ENCODE assay signal across 8 cellular contexts in genomic region chr6:117674991-117675657, GRCh38. TPM values are rescaled to one million over a fixed set of nuclear protein-coding genes. Genes with fewer than 3 reads are reported as not detected.
DNase-seq lines count a peak whose midpoint lies in the region; ATAC-seq, FAIRE-seq and TF ChIP-seq lines count a peak whose summit lies in the region.

TSS of gene NUS1 (plus strand) at chr6:117675469. CDS start at chr6:117675671, 202 bp downstream.

- intact Hi-C loops in OCI-LY7 (cut with micrococcal nuclease; ENCODE audit: unreplicated experiment) = loop anchor here (2.0 to 5.0 kb wide), 2 partner anchors 72 to 1103 kb away; partner anchors contain the start of genes GOPC and RWDD1
- intact Hi-C loops in endothelial cell of umbilical vein (cut with micrococcal nuclease) = loop anchor here (1.0 to 5.0 kb wide), 4 partner anchors 73 to 328 kb away; partner anchors contain the start of gene GOPC

- dilution Hi-C loops in endothelial cell of umbilical vein (cut with MboI; ENCODE audit: extremely low pct_ligation_motif_present, low sequenced_read_pairs) = no loop called here

- CTCF ChIA-PET in OCI-LY7 (lab: Charles Lee; ENCODE audit: unreplicated experiment) = no interaction called here
- CTCF ChIA-PET in endothelial cell of umbilical vein (lab: Charles Lee) = no interaction called here

- POLR2A ChIA-PET in OCI-LY7 (lab: Charles Lee) (interaction anchor here (0.6 to 0.7 kb wide), 2 partner anchors 52 to 1424 kb away, joined by 5 to 6 read pairs; no protein-coding TSS in a partner anchor), endothelial cell of umbilical vein (lab: Charles Lee) (no interaction called here)

- peak within 1 kb of the TSS; percentile 64 to 94 (median 90) for H3K27ac Mint-ChIP-seq in IgD-negative memory B cell

- peak within 1 kb of the TSS; percentile 84 to 97 (median 92) for H3K4me3 Mint-ChIP-seq in IgD-negative memory B cell

- H3K4me2 ChIP-seq in OCI-LY7 (ENCODE audit: low read length) (peak within 1 kb of the TSS; percentile 91), endothelial cell of umbilical vein (ENCODE audit: insufficient read depth, low read length) (peak within 1 kb of the TSS; percentile 90)

- H2AFZ ChIP-seq in OCI-LY7 (ENCODE audit: low read length) (peak within 1 kb of the TSS; percentile 99), endothelial cell of umbilical vein (ENCODE audit: low read depth, low read length) (peak within 1 kb of the TSS; percentile 92)

- H3K4me1 Mint-ChIP-seq in IgD-negative memory B cell = peaks cover 34 to 46% (median 43%) of the 10 kb centered on the region in 3 donors

- no peaks in the 10 kb centered on the region for H3K36me3 Mint-ChIP-seq in IgD-negative memory B cell

- TF ChIP-seq POLR2A in endothelial cell of umbilical vein (IDR thresholded peaks at IDR 0.05; ENCODE audit: low read depth, low read length) = no peak

- peak; percentile 94 for FAIRE-seq in endothelial cell of umbilical vein (lab: Jason Lieb, UNC)

- no peaks in the 10 kb centered on the region for H3K27me3 ChIP-seq in endothelial cell of umbilical vein (ENCODE audit: control insufficient read depth in 2 of 2, insufficient read depth in 2 of 2, low read length in 2 of 2)

- H3K27ac ChIP-seq in OCI-LY7 (ENCODE audit: low read depth, low read length, poor library complexity, severe bottlenecking) (no peak within 1 kb of the TSS), endothelial cell of umbilical vein (ENCODE audit: insufficient read depth, low read depth, low read length) (peak within 1 kb of the TSS; percentile 52)

- H3K79me2 ChIP-seq in OCI-LY7 (ENCODE audit: insufficient read depth, low read depth, low read length) (peaks cover 44% of the 10 kb centered on the region), endothelial cell of umbilical vein (ENCODE audit: control insufficient read depth, insufficient read depth, low read length) (peaks cover 45% of the 10 kb centered on the region)

- BruUV-seq in OCI-LY7 (replicated peaks; lab: Mats Ljungman, UMichigan) (no TSS peak), endothelial cell of umbilical vein (replicated peaks; lab: Mats Ljungman, UMichigan) (no TSS peak)

- H3K9me1 ChIP-seq in endothelial cell of umbilical vein (replicated peaks; ENCODE audit: control insufficient read depth, extremely low read depth, insufficient read depth, low read length) = no peaks in the 10 kb centered on the region

- H3K27me3 Mint-ChIP-seq in IgD-negative memory B cell = no peaks in the 10 kb centered on the region

- H3K36me3 ChIP-seq in OCI-LY7 (ENCODE audit: insufficient read depth, low read length) (peaks cover 34% of the 10 kb centered on the region), endothelial cell of umbilical vein (ENCODE audit: control insufficient read depth in 2 of 2, extremely low read depth in 1 of 2, insufficient read depth in 2 of 2, low read length in 2 of 2) (no peaks in the 10 kb centered on the region)

- H3K9me2 ChIP-seq in OCI-LY7 (ENCODE audit: insufficient read depth, low read length) = no peaks in the 10 kb centered on the region

- H3K9ac ChIP-seq in endothelial cell of umbilical vein (replicated peaks; ENCODE audit: extremely low read depth, insufficient read depth, low read length) = peak within 1 kb of the TSS; percentile 52

- DNase-seq in DMS114 treated with DMSO at 0.1 percent for 48 hours (lab: John Stamatoyannopoulos, UW; ENCODE audit: unreplicated experiment) (peak; percentile 95), OCI-LY7 (ENCODE audit: low spot score) (peak; percentile 97), endothelial cell of umbilical vein (ENCODE audit: low read depth, low spot score) (peak; percentile 97), middle frontal gyrus (ENCODE audit: extremely low spot score, low spot score) (peak; percentile 97)
- DNase-seq in activated CD8-positive, alpha-beta memory T cell treated with anti-CD3 and anti-CD28 coated beads, Interleukin-2, amount 50 U/mL, for 48 hours = peak; percentile 99
- DNase-seq in stimulated activated CD8-positive, alpha-beta memory T cell treated with anti-CD3 and anti-CD28 coated beads, Interleukin-2, amount 100 ng/mL, for 1 hour (ENCODE audit: low read depth in 2 of 2) = peak; percentile 97

- H3K4me3 ChIP-seq in OCI-LY7 (ENCODE audit: low read depth, low read length, poor library complexity, severe bottlenecking) = peak within 1 kb of the TSS; percentile 81
- H3K4me3 ChIP-seq in endothelial cell of umbilical vein (replicated peaks in 1 of 3; ENCODE audit: insufficient read depth in 1 of 3, low read depth in 1 of 3, low read length in 3 of 3) = peak within 1 kb of the TSS; percentile 33 to 82 (median 75)

- ATAC-seq in GM21576 (IDR thresholded peaks at IDR 0.05; ENCODE audit: unreplicated experiment) = peak; percentile 98

- H3K9me3 ChIP-seq in OCI-LY7 (ENCODE audit: low read length) (peaks cover 19% of the 10 kb centered on the region), endothelial cell of umbilical vein (replicated peaks; ENCODE audit: control insufficient read depth, insufficient read depth, low read length) (no peaks in the 10 kb centered on the region)

- peak; percentile 82 for TF ChIP-seq CTCF in OCI-LY7 (conservative IDR thresholded peaks at IDR 0.05; ENCODE audit: low read length)
- TF ChIP-seq CTCF in endothelial cell of umbilical vein (IDR thresholded peaks at IDR 0.05; ENCODE audit: extremely low read depth in 1 of 2, insufficient read depth in 1 of 2, low read depth in 1 of 2, low read length in 2 of 2) = peak; percentile 86 to 88

- H4K20me1 ChIP-seq in OCI-LY7 (ENCODE audit: insufficient read depth, low read length) (peaks cover 14% of the 10 kb centered on the region), endothelial cell of umbilical vein (replicated peaks; ENCODE audit: control insufficient read depth, extremely low read depth, insufficient read depth, low read length) (peaks cover 6% of the 10 kb centered on the region)

- peaks cover 19% of the 10 kb centered on the region for H3K4me1 ChIP-seq in OCI-LY7 (ENCODE audit: insufficient read depth, low read length, poor library complexity, severe bottlenecking)
- peaks cover 21% of the 10 kb centered on the region for H3K4me1 ChIP-seq in endothelial cell of umbilical vein (ENCODE audit: control insufficient read depth, extremely low read depth, insufficient read depth, low read length)

- no peaks in the 10 kb centered on the region for H3K9me3 Mint-ChIP-seq in IgD-negative memory B cell

TF ChIP-seq in endothelial cell of umbilical vein, 7 proteins besides CTCF, POLR2A, EP300 and RAD21:
- TF ChIP-seq MAX (IDR thresholded peaks at IDR 0.05; ENCODE audit: insufficient read depth, insufficient read length) (peak; percentile 91), POLR2AphosphoS5 (IDR thresholded peaks at IDR 0.05; ENCODE audit: insufficient read depth, low read depth, low read length) (no peak)

RNA-seq across cellular contexts. Expression of gene NUS1, which starts in this region (rescaled TPM):
- polyA plus RNA-seq in IgD-negative memory B cell (12.2 TPM), endothelial cell of umbilical vein (8.2 and 9.5 TPM in 2 replicates)
- 8.9 and 9.8 TPM in 2 replicates for total RNA-seq in OCI-LY7 (2014; rRNA removed; shearing (Covaris generic))
- total RNA-seq in OCI-LY7 (2022) (34.0 and 35.7 TPM in 2 replicates), endothelial cell of umbilical vein (33.4 and 34.3 TPM in 2 replicates)
- polyA plus RNA-seq in endothelial cell of umbilical vein (2011; cell fraction: cytosol; rRNA removed) = 12.7 and 12.9 TPM in 2 replicates
- polyA plus RNA-seq in endothelial cell of umbilical vein (2011; cell fraction: nucleus; rRNA removed) = 8.9 and 11.7 TPM in 2 replicates
- 19.2 and 28.5 TPM in 2 replicates for polyA plus RNA-seq in endothelial cell of umbilical vein (2012)
- polyA minus RNA-seq in endothelial cell of umbilical vein = 12.9 and 16.8 TPM in 2 replicates
- polyA minus RNA-seq in endothelial cell of umbilical vein (2011; cell fraction: cytosol; rRNA and poly(A)+ RNA removed) = 11.2 TPM
- polyA minus RNA-seq in endothelial cell of umbilical vein (2011; cell fraction: nucleus; rRNA and poly(A)+ RNA removed) = 9.9 and 13.0 TPM in 2 replicates
